26 cellular contexts compared by ENCODE assay signal in genomic region chr5:43548358-43548757, GRCh38. TPM values are rescaled to one million over a fixed set of nuclear protein-coding genes. Genes with fewer than 3 reads are reported as not detected.
"Had no signal": no experiment of that assay in that cellular context is flagged by ENCODE, and none has a peak within 500 bp of the region (broad histone marks: within the 10 kb centered on the region; RNA-seq: fewer than 3 reads in every experiment).

No MANE protein-coding gene starts in this region.

- DNase-seq: activated CD4-positive, alpha-beta memory T cell treated with anti-CD3 and anti-CD28 coated beads for 36 hours; activated CD4-positive, alpha-beta T cell treated with anti-CD3 and anti-CD28 coated beads for 36 hours; activated CD4-positive, alpha-beta T cell treated with anti-CD3 and anti-CD28 coated beads, Interleukin-2, amount 10 ng/mL, durations not matched to agents 24 days and 14 days; activated CD4-positive, CD25-positive, alpha-beta regulatory T cell; activated CD4-positive, CD25-positive, alpha-beta regulatory T cell treated with anti-CD3 and anti-CD28 coated beads, Interleukin-2, amount 50 U/mL, for 72 hours; activated CD8-positive, alpha-beta memory T cell treated with anti-CD3 and anti-CD28 coated beads for 24 hours; activated effector memory CD4-positive, alpha-beta T cell treated with Interleukin-2 at 50 U/mL for 16 hours; activated gamma-delta T cell treated with Interleukin-2 at 50 U/mL for 16 hours; activated naive CD4-positive, alpha-beta T cell treated with anti-CD3 and anti-CD28 coated beads, Interleukin-2, amount 50 U/mL, for 16 hours; activated naive CD4-positive, alpha-beta T cell treated with Interleukin-2 at 50 U/mL for 16 hours; activated naive CD8-positive, alpha-beta T cell treated with anti-CD3 and anti-CD28 coated beads, Interleukin-2, amount 10 ng/mL, durations not matched to agents 7 days and 5 days; activated T-cell treated with anti-CD3 and anti-CD28 coated beads, Interleukin-2, amount 50 U/mL, for 4 hours; dorsolateral prefrontal cortex; effector memory CD4-positive, alpha-beta T cell; endodermal cell; foreskin fibroblast; head of caudate nucleus; T-helper 1 cell; T-helper 17 cell had no signal

- H3K27me3 ChIP-seq: ascending aorta, dorsolateral prefrontal cortex had no signal

- H3K4me3 Mint-ChIP-seq: activated CD4-positive, alpha-beta memory T cell treated with anti-CD3 and anti-CD28 coated beads for 36 hours; activated CD4-positive, alpha-beta T cell treated with anti-CD3 and anti-CD28 coated beads for 36 hours; activated CD4-positive, alpha-beta T cell treated with anti-CD3 and anti-CD28 coated beads, Interleukin-2, amount 10 ng/mL, durations not matched to agents 24 days and 14 days; activated naive CD8-positive, alpha-beta T cell treated with anti-CD3 and anti-CD28 coated beads, Interleukin-2, amount 10 ng/mL, durations not matched to agents 7 days and 5 days; activated T-cell treated with anti-CD3 and anti-CD28 coated beads, Interleukin-2, amount 50 U/mL, for 4 hours; activated T-helper 17 cell treated with anti-CD3 and anti-CD28 coated beads, Interleukin-2, amount 50 U/mL, for 72 hours; brain; central memory CD8-positive, alpha-beta T cell; dendritic cell treated with granulocyte-macrophage colony-stimulating factor and Interleukin-4, amounts not matched to agents 40 ng/mL and 50 ng/mL, for 4 days; endodermal cell; T-helper 17 cell had no signal

- H3K9me3 ChIP-seq: ascending aorta had no signal

- H3K9me3 Mint-ChIP-seq: activated CD4-positive, alpha-beta memory T cell treated with anti-CD3 and anti-CD28 coated beads for 36 hours; activated CD4-positive, alpha-beta T cell treated with anti-CD3 and anti-CD28 coated beads, Interleukin-2, amount 10 ng/mL, durations not matched to agents 24 days and 14 days; activated naive CD8-positive, alpha-beta T cell treated with anti-CD3 and anti-CD28 coated beads, Interleukin-2, amount 10 ng/mL, durations not matched to agents 7 days and 5 days; activated T-cell treated with anti-CD3 and anti-CD28 coated beads, Interleukin-2, amount 50 U/mL, for 4 hours; activated T-helper 17 cell treated with anti-CD3 and anti-CD28 coated beads, Interleukin-2, amount 50 U/mL, for 72 hours; brain; central memory CD8-positive, alpha-beta T cell; dendritic cell treated with granulocyte-macrophage colony-stimulating factor and Interleukin-4, amounts not matched to agents 40 ng/mL and 50 ng/mL, for 4 days; endodermal cell had no signal

- H3K27me3 Mint-ChIP-seq: activated CD4-positive, alpha-beta memory T cell treated with anti-CD3 and anti-CD28 coated beads for 36 hours; activated CD4-positive, alpha-beta T cell treated with anti-CD3 and anti-CD28 coated beads for 36 hours; activated CD4-positive, alpha-beta T cell treated with anti-CD3 and anti-CD28 coated beads, Interleukin-2, amount 10 ng/mL, durations not matched to agents 24 days and 14 days; activated naive CD8-positive, alpha-beta T cell treated with anti-CD3 and anti-CD28 coated beads, Interleukin-2, amount 10 ng/mL, durations not matched to agents 7 days and 5 days; activated T-helper 17 cell treated with anti-CD3 and anti-CD28 coated beads, Interleukin-2, amount 50 U/mL, for 72 hours; central memory CD8-positive, alpha-beta T cell; dendritic cell treated with granulocyte-macrophage colony-stimulating factor and Interleukin-4, amounts not matched to agents 40 ng/mL and 50 ng/mL, for 4 days; T-helper 17 cell had no signal

- H3K27ac Mint-ChIP-seq: activated CD4-positive, alpha-beta memory T cell treated with anti-CD3 and anti-CD28 coated beads for 36 hours; activated CD4-positive, alpha-beta T cell treated with anti-CD3 and anti-CD28 coated beads for 36 hours; activated CD4-positive, alpha-beta T cell treated with anti-CD3 and anti-CD28 coated beads, Interleukin-2, amount 10 ng/mL, durations not matched to agents 24 days and 14 days; activated naive CD8-positive, alpha-beta T cell treated with anti-CD3 and anti-CD28 coated beads, Interleukin-2, amount 10 ng/mL, durations not matched to agents 7 days and 5 days; activated T-helper 17 cell treated with anti-CD3 and anti-CD28 coated beads, Interleukin-2, amount 50 U/mL, for 72 hours; brain; dendritic cell treated with granulocyte-macrophage colony-stimulating factor and Interleukin-4, amounts not matched to agents 40 ng/mL and 50 ng/mL, for 4 days; endodermal cell had no signal

- ATAC-seq: activated CD4-positive, alpha-beta T cell treated with anti-CD3 and anti-CD28 coated beads for 36 hours; activated T-cell treated with anti-CD3 and anti-CD28 coated beads, Interleukin-2, amount 50 U/mL, for 4 hours; activated T-helper 17 cell treated with anti-CD3 and anti-CD28 coated beads, Interleukin-2, amount 50 U/mL, for 72 hours; esophagus mucosa; T-helper 17 cell had no signal

- H3K4me3 ChIP-seq: ascending aorta, coronary artery, dorsolateral prefrontal cortex had no signal

- H3K27ac ChIP-seq: ascending aorta, coronary artery, dorsolateral prefrontal cortex had no signal

RNA-seq across cellular contexts. Expression of gene C5orf34, which starts 33.4 kb away (rescaled TPM):
- total RNA-seq: ascending aorta had no signal
